In genomic region chr7:35891004-35891830, GRCh38 we compare ENCODE assay signal across 25 cellular contexts.
DNase-seq lines count a peak whose midpoint lies in the region; ATAC-seq, FAIRE-seq and TF ChIP-seq lines count a peak whose summit lies in the region.
"Had no signal": no experiment of that assay in that cellular context is flagged by ENCODE, and none has a peak within 500 bp of the region (broad histone marks: within the 10 kb centered on the region; RNA-seq: fewer than 3 reads in every experiment).

No MANE protein-coding gene starts in this region.

- H3K4me1 ChIP-seq in kidney (ENCODE audit: control insufficient read depth in 1 of 2, insufficient read depth in 1 of 2, low read depth in 1 of 2, low read length in 2 of 2) (no peaks in the 10 kb centered on the region), Peyer's patch (no peaks in the 10 kb centered on the region)

- H3K4me3 Mint-ChIP-seq in stimulated activated naive CD8-positive, alpha-beta T cell treated with anti-CD3 and anti-CD28 coated beads, Interleukin-15, amount 100 ng/mL, for 72 hours, result no peak overlapping the region
- H3K4me3 Mint-ChIP-seq: HFFc6, nephron had no signal

- no peaks in the 10 kb centered on the region for H3K9me2 ChIP-seq in SU-DHL-6 (replicated peaks; ENCODE audit: insufficient read depth, low read length)

- no peaks in the 10 kb centered on the region for H3K79me2 ChIP-seq in SU-DHL-6 (ENCODE audit: insufficient read depth, low read length)

- TF ChIP-seq POLR2A in Peyer's patch (IDR thresholded peaks at IDR 0.05), result no peak

- TF ChIP-seq CTCF in SU-DHL-6 (IDR thresholded peaks at IDR 0.05; ENCODE audit: insufficient read depth, low read length, poor library complexity, severe bottlenecking), result no peak
- no peak for TF ChIP-seq CTCF in kidney (IDR thresholded peaks at IDR 0.05; ENCODE audit: borderline replicate concordance, extremely low read depth, insufficient read depth)
- no peak for TF ChIP-seq CTCF in Peyer's patch (IDR thresholded peaks at IDR 0.05)

- H3K4me2 ChIP-seq in SU-DHL-6 (ENCODE audit: low read depth, low read length, poor library complexity, severe bottlenecking), result no peak overlapping the region

- H3K27ac Mint-ChIP-seq in stimulated activated naive CD8-positive, alpha-beta T cell treated with anti-CD3 and anti-CD28 coated beads, Interleukin-15, amount 100 ng/mL, for 72 hours, result peak overlapping the region; percentile 3 to 28
- H3K27ac Mint-ChIP-seq: HFFc6 had no signal

- H3F3A ChIP-seq in SU-DHL-6 (ENCODE audit: insufficient read depth), result no peaks in the 10 kb centered on the region; the same call in 1 of the 2 replicates

- H3K4me1 Mint-ChIP-seq in stimulated activated naive CD8-positive, alpha-beta T cell treated with anti-CD3 and anti-CD28 coated beads, Interleukin-15, amount 100 ng/mL, for 72 hours, result peaks cover 31% of the 10 kb centered on the region

- no peaks in the 10 kb centered on the region for H3K9me3 Mint-ChIP-seq in stimulated activated naive CD8-positive, alpha-beta T cell treated with anti-CD3 and anti-CD28 coated beads, Interleukin-15, amount 100 ng/mL, for 72 hours
- H3K9me3 Mint-ChIP-seq: HFFc6, nephron had no signal

- intact Hi-C loops in kidney (cut with DNase I), result no loop called here

- H3K27me3 ChIP-seq in SU-DHL-6 (ENCODE audit: low read length), result no peaks in the 10 kb centered on the region
- H3K27me3 ChIP-seq in Peyer's patch, result no peaks in the 10 kb centered on the region
- H3K27me3 ChIP-seq: sigmoid colon had no signal

- H3K36me3 ChIP-seq in SU-DHL-6 (ENCODE audit: low read length), result peaks cover 39% of the 10 kb centered on the region
- H3K36me3 ChIP-seq in kidney (ENCODE audit: control insufficient read depth in 1 of 2, insufficient read depth in 2 of 2, low read length in 2 of 2), result peaks cover 0 to 5% of the 10 kb centered on the region in 2 donors
- peaks cover 0 to 13% (median 0%) of the 10 kb centered on the region in 3 donors for H3K36me3 ChIP-seq in Peyer's patch

- H3K9ac ChIP-seq in SU-DHL-6 (ENCODE audit: low read length), result no peak overlapping the region
- no peak overlapping the region for H3K9ac ChIP-seq in kidney (ENCODE audit: low read length in 2 of 2)

- no peak overlapping the region for H3K4me3 ChIP-seq in SU-DHL-6 (ENCODE audit: insufficient read depth, low read length, poor library complexity, severe bottlenecking)
- no peak overlapping the region for H3K4me3 ChIP-seq in kidney (ENCODE audit: low read length in 2 of 2)
- no peak overlapping the region for H3K4me3 ChIP-seq in Peyer's patch
- H3K4me3 ChIP-seq: GM12878, sigmoid colon, SK-N-MC had no signal

- H3K27ac ChIP-seq in SU-DHL-6 (ENCODE audit: low read depth, low read length) (peak overlapping the region; percentile 11; the same call in 1 of the 2 replicates), kidney (ENCODE audit: low read depth in 2 of 2, low read length in 2 of 2) (no peak overlapping the region), Peyer's patch (no peak overlapping the region)
- H3K27ac ChIP-seq: sigmoid colon, SK-N-MC had no signal

- DNase-seq in stimulated activated naive CD8-positive, alpha-beta T cell treated with anti-CD3 and anti-CD28 coated beads, Interleukin-15, amount 100 ng/mL, for 72 hours, result no peak
- DNase-seq in stimulated activated naive CD8-positive, alpha-beta T cell treated with anti-CD3 and anti-CD28 coated beads, Interleukin-15, Interleukin-2, amounts not matched to agents 100 U/mL and 50 U/mL, for 24 hours, result no peak
- DNase-seq in kidney (no peak), NCI-H1436 (lab: John Stamatoyannopoulos, UW) (no peak), C1 segment of cervical spinal cord (lab: John Stamatoyannopoulos, UW) (no peak), Peyer's patch (no peak)
- DNase-seq: activated CD4-positive, CD25-positive, alpha-beta regulatory T cell; amygdala; dermis blood vessel endothelial cell; DMS53; HFFc6; KBM-7; left cardiac atrium; NCI-H1436 treated with DMSO at 0.1 percent for 48 hours; NCI-H524 treated with DMSO at 0.1 percent for 48 hours; posterior cingulate gyrus; RPMI8226; sigmoid colon; substantia nigra; T-helper 9 cell had no signal

- H4K20me1 ChIP-seq in SU-DHL-6 (ENCODE audit: low read depth, low read length), result no peaks in the 10 kb centered on the region

- H3K27me3 Mint-ChIP-seq in stimulated activated naive CD8-positive, alpha-beta T cell treated with anti-CD3 and anti-CD28 coated beads, Interleukin-15, amount 100 ng/mL, for 72 hours, result no peaks in the 10 kb centered on the region

- no peak overlapping the region for H2AFZ ChIP-seq in SU-DHL-6 (ENCODE audit: low read depth, low read length, severe bottlenecking)

- FAIRE-seq in kidney (lab: Jason Lieb, UNC), result peak; percentile 88
- FAIRE-seq: endothelial cell of umbilical vein, GM12878 had no signal

- ATAC-seq in stimulated activated naive CD8-positive, alpha-beta T cell treated with anti-CD3 and anti-CD28 coated beads, Interleukin-15, amount 100 ng/mL, for 72 hours, result no peak
- no peak for ATAC-seq in stimulated activated naive CD8-positive, alpha-beta T cell treated with anti-CD3 and anti-CD28 coated beads, Interleukin-15, Interleukin-2, amounts not matched to agents 100 U/mL and 50 U/mL, for 24 hours
- ATAC-seq: GM12878, left cardiac atrium had no signal

- H3K9me3 ChIP-seq in SU-DHL-6 (ENCODE audit: insufficient read depth, low read length) (no peaks in the 10 kb centered on the region), kidney (ENCODE audit: control insufficient read depth in 1 of 2, low read length in 2 of 2) (no peaks in the 10 kb centered on the region), Peyer's patch (no peaks in the 10 kb centered on the region)
- H3K9me3 ChIP-seq: sigmoid colon had no signal
